ENCODE assay signal across 18 cellular contexts in the genomic region with DNA sequence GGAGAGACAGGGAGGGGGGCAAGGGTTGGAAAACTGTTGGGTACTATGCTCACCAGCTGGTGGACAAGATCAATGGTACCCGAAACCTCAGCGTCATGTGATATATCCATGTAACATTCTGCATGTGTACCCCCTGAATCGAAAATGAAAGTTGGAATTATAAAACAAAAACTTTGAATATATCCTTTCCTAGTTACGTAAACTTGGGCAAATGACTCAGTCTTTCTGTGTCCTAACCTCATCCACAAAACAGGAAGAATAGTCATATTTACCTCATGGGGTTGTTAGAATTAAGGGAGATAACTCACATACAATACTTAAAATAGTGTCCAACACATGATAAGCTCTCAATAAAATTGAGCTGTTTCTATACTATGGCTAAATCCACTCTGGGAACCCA.
A peak's percentile ranks its signal among the peaks of the same experiment; 100 is the strongest.
DNase-seq lines count a peak whose midpoint lies in the region; ATAC-seq and TF ChIP-seq lines count a peak whose summit lies in the region.
"Had no signal": no experiment of that assay in that cellular context is flagged by ENCODE, and none has a peak within 500 bp of the region (broad histone marks: within the 10 kb centered on the region; RNA-seq: fewer than 3 reads in every experiment).

No MANE protein-coding gene starts in this region.

- H3K27ac ChIP-seq in ACC112 (ENCODE audit: low read depth, low read length): no peak overlapping the region

- no peak overlapping the region for H3K4me3 Mint-ChIP-seq in stimulated activated effector memory CD8-positive, alpha-beta T cell treated with anti-CD3 and anti-CD28 coated beads, Interleukin-12 subunit alpha, Interleukin-12 subunit beta, amount 100 ng/mL, for 72 hours
- H3K4me3 Mint-ChIP-seq: CD4-positive, alpha-beta T cell; T-helper 17 cell had no signal

- H3K4me1 ChIP-seq in ACC112 (ENCODE audit: control insufficient read depth, insufficient read depth, low read length, unreplicated experiment): no peaks in the 10 kb centered on the region

- TF ChIP-seq POLR2A in NB4 (IDR thresholded peaks at IDR 0.05; ENCODE audit: extremely low read depth, insufficient read length): no peak

- peaks cover 2% of the 10 kb centered on the region for H3K9me3 Mint-ChIP-seq in stimulated activated effector memory CD8-positive, alpha-beta T cell treated with anti-CD3 and anti-CD28 coated beads, Interleukin-12 subunit alpha, Interleukin-12 subunit beta, amount 100 ng/mL, for 72 hours
- H3K9me3 Mint-ChIP-seq: CD4-positive, alpha-beta T cell had no signal

- no peaks in the 10 kb centered on the region for H3K79me2 ChIP-seq in ACC112 (ENCODE audit: control insufficient read depth, insufficient read depth, low read length, unreplicated experiment)

- TF ChIP-seq CTCF in NB4 (IDR thresholded peaks at IDR 0.05; ENCODE audit: low read depth, low read length): no peak
- no peak for TF ChIP-seq CTCF in astrocyte of the spinal cord (IDR thresholded peaks at IDR 0.05; ENCODE audit: low read depth, low read length)

- no peak for ATAC-seq in stimulated activated effector memory CD8-positive, alpha-beta T cell treated with anti-CD3 and anti-CD28 coated beads, Interleukin-12 subunit alpha, Interleukin-12 subunit beta, amount 100 ng/mL, for 72 hours
- ATAC-seq in GM21423 (IDR thresholded peaks at IDR 0.05; ENCODE audit: unreplicated experiment): no peak
- ATAC-seq: T-helper 17 cell had no signal

- in situ Hi-C loops in astrocyte of the spinal cord (cut with HindIII; ENCODE audit: low sequenced_read_pairs): no loop called here

- peak overlapping the region; percentile 41 for H2AFZ ChIP-seq in ACC112 (ENCODE audit: low read length, unreplicated experiment)

- H3K27ac Mint-ChIP-seq in stimulated activated effector memory CD8-positive, alpha-beta T cell treated with anti-CD3 and anti-CD28 coated beads, Interleukin-12 subunit alpha, Interleukin-12 subunit beta, amount 100 ng/mL, for 72 hours: no peak overlapping the region
- H3K27ac Mint-ChIP-seq: CD4-positive, alpha-beta T cell; T-helper 17 cell had no signal

- H3K4me3 ChIP-seq in ACC112 (ENCODE audit: low read depth, low read length) (peak overlapping the region; percentile 61), NB4 (ENCODE audit: low read depth, low read length) (no peak overlapping the region), astrocyte of the spinal cord (ENCODE audit: low read depth, low read length) (no peak overlapping the region)

- no peaks in the 10 kb centered on the region for H3K36me3 Mint-ChIP-seq in stimulated activated effector memory CD8-positive, alpha-beta T cell treated with anti-CD3 and anti-CD28 coated beads, Interleukin-12 subunit alpha, Interleukin-12 subunit beta, amount 100 ng/mL, for 72 hours

- no peaks in the 10 kb centered on the region for H3K27me3 ChIP-seq in ACC112 (ENCODE audit: insufficient read depth, low read length)

- DNase-seq in H4 (ENCODE audit: low spot score) (peak; percentile 54), NB4 (ENCODE audit: low read depth) (peak; percentile 6), astrocyte of the spinal cord (ENCODE audit: low read depth, low spot score) (peak; percentile 38), NCI-H1436 (lab: John Stamatoyannopoulos, UW) (no peak), NCI-H2171 (lab: John Stamatoyannopoulos, UW) (no peak)
- DNase-seq in stimulated activated effector memory CD8-positive, alpha-beta T cell treated with anti-CD3 and anti-CD28 coated beads, Interleukin-12 subunit alpha, Interleukin-12 subunit beta, amount 100 ng/mL, for 72 hours (ENCODE audit: low spot score in 2 of 2): no peak
- DNase-seq: ACHN; CD4-positive, alpha-beta T cell; DMS79 treated with DMSO at 0.1 percent for 48 hours; KBM-7; MM.1S; NCI-H146; NCI-H2081 treated with DMSO at 0.1 percent for 48 hours; NCI-H345; SHP77; T-helper 17 cell had no signal

- H3K36me3 ChIP-seq in ACC112 (ENCODE audit: insufficient read depth, low read length): no peaks in the 10 kb centered on the region

- H3K4me1 Mint-ChIP-seq in stimulated activated effector memory CD8-positive, alpha-beta T cell treated with anti-CD3 and anti-CD28 coated beads, Interleukin-12 subunit alpha, Interleukin-12 subunit beta, amount 100 ng/mL, for 72 hours: no peaks in the 10 kb centered on the region

Comparison
In these comparisons a context has a peak if more than half of its experiments do, and no peak if none do; other contexts are left out.
1. DNase-seq: peak in H4 (single experiment), NB4 (single experiment) and astrocyte of the spinal cord (single experiment); none in stimulated activated effector memory CD8-positive, alpha-beta T cell treated with anti-CD3 and anti-CD28 coated beads, Interleukin-12 subunit alpha, Interleukin-12 subunit beta, amount 100 ng/mL, for 72 hours (0 of 2), NCI-H1436 (single experiment) and NCI-H2171 (single experiment).